In genomic region chr4:174434455-174434854, GRCh38 we compare ENCODE assay signal across 27 cellular contexts.
"Had no signal": no experiment of that assay in that cellular context is flagged by ENCODE, and none has a peak within 500 bp of the region (broad histone marks: within the 10 kb centered on the region; RNA-seq: fewer than 3 reads in every experiment).

No MANE protein-coding gene starts in this region.

- H3K27me3 ChIP-seq: brain microvascular endothelial cell, cardiac muscle cell, Peyer's patch, SJSA1 had no signal

- DNase-seq: activated B cell treated with CpG ODN at 0.5 μM for 24 hours; activated CD4-positive, alpha-beta T cell treated with anti-CD3 and anti-CD28 coated beads for 1 hour; activated CD4-positive, alpha-beta T cell treated with anti-CD3 and anti-CD28 coated beads, Interleukin-2, amount 10 ng/mL, durations not matched to agents 24 days and 14 days; activated CD4-positive, alpha-beta T cell treated with anti-CD3 and anti-CD28 coated beads, Interleukin-2, amount 50 U/mL, for 48 hours; activated CD8-positive, alpha-beta memory T cell treated with anti-CD3 and anti-CD28 coated beads, Interleukin-2, amount 10 ng/mL, durations not matched to agents 7 days and 5 days; activated effector memory CD4-positive, alpha-beta T cell treated with Interleukin-2 at 50 U/mL for 16 hours; activated naive CD4-positive, alpha-beta T cell; activated naive CD8-positive, alpha-beta T cell treated with anti-CD3 and anti-CD28 coated beads, Interleukin-2, amount 50 U/mL, for 24 hours; activated T-cell treated with anti-CD3 and anti-CD28 coated beads, Interleukin-2, amount 50 U/mL, for 24 hours; amygdala; brain microvascular endothelial cell; Karpas-422; MM.1S; NCI-H1105; NCI-H1436; NCI-H1694 treated with DMSO at 0.1 percent for 48 hours; NCI-H2029 treated with DMSO at 0.1 percent for 48 hours; NCI-H345; NCI-H510A; NCI-H526 treated with DMSO at 0.1 percent for 48 hours; NCI-H82; OCI-M1; Peyer's patch; SHP77; SW 1271 had no signal

- H3K9me3 ChIP-seq: Peyer's patch, SJSA1 had no signal

- H3K27ac ChIP-seq: brain microvascular endothelial cell, cardiac muscle cell, Peyer's patch, SJSA1 had no signal

- H3K36me3 ChIP-seq: brain microvascular endothelial cell, cardiac muscle cell, Peyer's patch, SJSA1 had no signal

- H3K4me3 ChIP-seq: cardiac muscle cell, Peyer's patch, SJSA1 had no signal
